12 cellular contexts compared by ENCODE assay signal in genomic region chr16:61993076-61993475, GRCh38. TPM values are rescaled to one million over a fixed set of nuclear protein-coding genes. Genes with fewer than 3 reads are reported as not detected.
DNase-seq lines count a peak whose midpoint lies in the region; ATAC-seq lines count a peak whose summit lies in the region.
"Had no signal": no experiment of that assay in that cellular context is flagged by ENCODE, and none has a peak within 500 bp of the region (broad histone marks: within the 10 kb centered on the region; RNA-seq: fewer than 3 reads in every experiment).

No MANE protein-coding gene starts in this region.

- ATAC-seq in HG03159 (IDR thresholded peaks at IDR 0.05; ENCODE audit: unreplicated experiment), result no peak

- DNase-seq in NCI-H82 (lab: John Stamatoyannopoulos, UW) (peak; percentile 32), NCI-H82 treated with DMSO at 0.1 percent for 48 hours (lab: John Stamatoyannopoulos, UW; ENCODE audit: unreplicated experiment) (no peak), NCI-H1436 treated with DMSO at 0.1 percent for 48 hours (lab: John Stamatoyannopoulos, UW) (peak; percentile 46), SK-N-DZ (ENCODE audit: low spot score) (peak; percentile 80), iPS-NIHi7 (ENCODE audit: extremely low spot score) (no peak), NCI-H2227 (lab: John Stamatoyannopoulos, UW; ENCODE audit: unreplicated experiment) (no peak)
- DNase-seq: AML-193; Caco-2; CD4-positive, alpha-beta T cell; HCEC 1CT; IMR-90 had no signal

RNA-seq across cellular contexts. Expression of gene CDH8, which starts 43.2 kb away (rescaled TPM):
- 0.41 and 1.3 TPM in 2 replicates for polyA plus RNA-seq in SK-N-DZ (2014; cell fraction: cytosol; rRNA removed)
- 0.09 and 0.17 TPM in 2 replicates for polyA plus RNA-seq in SK-N-DZ (2014; cell fraction: nucleus; rRNA removed)
- polyA plus RNA-seq: IMR-90 had no signal

Comparison
In these comparisons a context has a peak if more than half of its experiments do, and no peak if none do; other contexts are left out.
1. DNase-seq: peak in NCI-H82 (single experiment), NCI-H1436 treated with DMSO at 0.1 percent for 48 hours (single experiment) and SK-N-DZ (single experiment); none in NCI-H82 treated with DMSO at 0.1 percent for 48 hours (single experiment), iPS-NIHi7 (single experiment) and NCI-H2227 (single experiment).